ENCODE assay signal across 17 cellular contexts in genomic region chr16:49454426-49455180, GRCh38.
DNase-seq lines count a peak whose midpoint lies in the region; ATAC-seq and TF ChIP-seq lines count a peak whose summit lies in the region.
"Had no signal": no experiment of that assay in that cellular context is flagged by ENCODE, and none has a peak within 500 bp of the region (broad histone marks: within the 10 kb centered on the region; RNA-seq: fewer than 3 reads in every experiment).

No MANE protein-coding gene starts in this region.

- no peak overlapping the region for H2BK12ac ChIP-seq in H9 (ENCODE audit: insufficient read length, low read depth, low read length)

- H2BK20ac ChIP-seq in H9 (ENCODE audit: low read depth, low read length, poor library complexity, severe bottlenecking): no peak overlapping the region

- DNase-seq in DND-41 (no peak), H9 (peak; percentile 16), coronary artery (ENCODE audit: low spot score) (peak; percentile 38), omental fat pad (ENCODE audit: low spot score) (peak; percentile 8), T-helper 1 cell (no peak), NCI-H446 (lab: John Stamatoyannopoulos, UW) (no peak)
- DNase-seq in stimulated activated naive CD8-positive, alpha-beta T cell treated with anti-CD3 and anti-CD28 coated beads, Interleukin-15, Interleukin-2, amounts not matched to agents 100 U/mL and 50 U/mL, for 24 hours: no peak
- DNase-seq: CD4-positive, CD25-positive, alpha-beta regulatory T cell; KBM-7; NCI-H1436; NCI-H2029 treated with DMSO at 0.1 percent for 48 hours; NCI-H510A; NCI-H774 had no signal

- H3K9me3 ChIP-seq in DND-41 (ENCODE audit: insufficient read depth, low read length, severe bottlenecking): no peaks in the 10 kb centered on the region
- H3K9me3 ChIP-seq in H9 (ENCODE audit: control insufficient read depth, low read depth, low read length): no peaks in the 10 kb centered on the region

- no peak overlapping the region for H2AK5ac ChIP-seq in H9 (ENCODE audit: insufficient read length, low read length)

- H3K27ac ChIP-seq in DND-41 (ENCODE audit: low read length): peak overlapping the region; percentile 69; the same call in 1 of the 2 replicates
- no peak overlapping the region for H3K27ac ChIP-seq in H9 (ENCODE audit: insufficient read length, low read depth, low read length)
- H3K27ac ChIP-seq in coronary artery: no peak overlapping the region

- no peak overlapping the region for H3K27ac Mint-ChIP-seq in H9
- H3K27ac Mint-ChIP-seq: CD4-positive, CD25-positive, alpha-beta regulatory T cell had no signal

- no peak overlapping the region for H4K8ac ChIP-seq in H9 (replicated peaks; ENCODE audit: insufficient read length, low read depth, low read length)

- no peak for TF ChIP-seq CTCF in DND-41 (IDR thresholded peaks at IDR 0.05; ENCODE audit: borderline replicate concordance, extremely low read depth, low read length, poor library complexity, severe bottlenecking)
- no peak for TF ChIP-seq CTCF in H9 (conservative IDR thresholded peaks at IDR 0.05)
- TF ChIP-seq CTCF in coronary artery (IDR thresholded peaks at IDR 0.05): no peak
- TF ChIP-seq CTCF in omental fat pad (IDR thresholded peaks at IDR 0.05): no peak

- H3K79me1 ChIP-seq in H9 (ENCODE audit: insufficient read depth, low read depth, low read length, poor library complexity, severe bottlenecking): no peaks in the 10 kb centered on the region

- no peaks in the 10 kb centered on the region for H3K79me2 ChIP-seq in DND-41 (ENCODE audit: insufficient read depth, low read length)
- H3K79me2 ChIP-seq in H9 (ENCODE audit: insufficient read depth, low read length): no peaks in the 10 kb centered on the region

- no peak overlapping the region for H2BK120ac ChIP-seq in H9 (ENCODE audit: low read depth, low read length, poor library complexity, severe bottlenecking)

- no peak overlapping the region for H3K56ac ChIP-seq in H9 (ENCODE audit: insufficient read length, low read depth, low read length)

- H3K14ac ChIP-seq in H9 (ENCODE audit: insufficient read depth, low read length): no peak overlapping the region

- H4K20me1 ChIP-seq in DND-41 (ENCODE audit: insufficient read depth, low read length) (no peaks in the 10 kb centered on the region), H9 (ENCODE audit: control insufficient read depth, insufficient read depth, insufficient read length) (no peaks in the 10 kb centered on the region)

- no peak overlapping the region for H3K18ac ChIP-seq in H9 (ENCODE audit: insufficient read length, low read depth, low read length)

- H3K36me3 Mint-ChIP-seq in H9 (ENCODE audit: insufficient read depth in 1 of 3, low read depth in 3 of 3): peaks cover 0 to 5% (median 0%) of the 10 kb centered on the region in 3 experiments; a peak in 2 of 7 replicates
- H3K36me3 Mint-ChIP-seq: CD4-positive, CD25-positive, alpha-beta regulatory T cell had no signal

- no peak overlapping the region for H4K5ac ChIP-seq in H9 (ENCODE audit: insufficient read length, low read depth, low read length)

- H3K4me3 ChIP-seq in DND-41 (ENCODE audit: low read depth in 1 of 2, low read length in 2 of 2): no peak overlapping the region
- H3K4me3 ChIP-seq in coronary artery: no peak overlapping the region

- H3K23me2 ChIP-seq in H9 (ENCODE audit: insufficient read length, low read depth, low read length, poor library complexity, severe bottlenecking): no peaks in the 10 kb centered on the region

- no peaks in the 10 kb centered on the region for H3K27me3 ChIP-seq in DND-41 (ENCODE audit: insufficient read depth, low read length, poor library complexity)
- H3K27me3 ChIP-seq in H9 (ENCODE audit: insufficient read depth, low read length): no peaks in the 10 kb centered on the region

- H3K4me2 ChIP-seq in DND-41 (ENCODE audit: insufficient read depth, low read length): no peak overlapping the region
- no peak overlapping the region for H3K4me2 ChIP-seq in H9 (ENCODE audit: insufficient read depth, insufficient read length, low read length)

- no CpG with 5 or more reads among the region's 12 CpGs for WGBS in H9 (ENCODE audit: extremely low coverage, insufficient read length, low lambda C conversion rate)

- ATAC-seq in DND-41 (ENCODE audit: insufficient read depth, low read depth): no peak
- ATAC-seq in omental fat pad (ENCODE audit: low FRiP score): no peak
- no peak for ATAC-seq in GM21723 (IDR thresholded peaks at IDR 0.05; ENCODE audit: unreplicated experiment)
- ATAC-seq in stimulated activated naive CD8-positive, alpha-beta T cell treated with anti-CD3 and anti-CD28 coated beads, Interleukin-15, Interleukin-2, amounts not matched to agents 100 U/mL and 50 U/mL, for 24 hours: no peak
- ATAC-seq: Panc1, Right ventricle myocardium inferior had no signal

- H2AFZ ChIP-seq in DND-41 (ENCODE audit: low read depth, low read length) (no peak overlapping the region), H9 (ENCODE audit: low read length) (no peak overlapping the region)

- H3K36me3 ChIP-seq in DND-41 (ENCODE audit: insufficient read depth, low read length): no peaks in the 10 kb centered on the region

- no peak overlapping the region for H3K23ac ChIP-seq in H9 (ENCODE audit: insufficient read length, low read depth, low read length)

- H2BK15ac ChIP-seq in H9 (ENCODE audit: low read depth, low read length): no peak overlapping the region

- H3K4me1 ChIP-seq in DND-41 (ENCODE audit: insufficient read depth, low read length) (peaks cover 18% of the 10 kb centered on the region), H9 (ENCODE audit: insufficient read depth, low read length) (0 out of 2 replicates have a peak, but pooled peaks cover 8% of the 10 kb centered on the region)
- H3K4me1 ChIP-seq: Caco-2 had no signal

- H4K91ac ChIP-seq in H9 (ENCODE audit: insufficient read length, low read depth, low read length): no peak overlapping the region

- H3K9me3 Mint-ChIP-seq in H9: peaks cover 0 to 4% of the 10 kb centered on the region in 2 experiments; a peak in 2 of 5 replicates
- H3K9me3 Mint-ChIP-seq: CD4-positive, CD25-positive, alpha-beta regulatory T cell had no signal

- peaks cover 12% of the 10 kb centered on the region for H3K27me3 Mint-ChIP-seq in H9 (ENCODE audit: low read depth)

- H3K4ac ChIP-seq in H9 (ENCODE audit: low read depth, low read length): no peak overlapping the region

- H3K9ac ChIP-seq in DND-41 (ENCODE audit: low read depth, low read length) (no peak overlapping the region), H9 (ENCODE audit: extremely low read depth, insufficient read length, low read length) (no peak overlapping the region)

- no peak overlapping the region for H3T11ph ChIP-seq in H9 (ENCODE audit: low read length)

- H3K4me1 Mint-ChIP-seq in H9: peaks cover 17% of the 10 kb centered on the region in 2 experiments
- H3K4me1 Mint-ChIP-seq: CD4-positive, CD25-positive, alpha-beta regulatory T cell had no signal

- H2BK5ac ChIP-seq in H9 (ENCODE audit: insufficient read length, low read length): no peak overlapping the region

- no peak overlapping the region for H3K4me3 Mint-ChIP-seq in H9

Comparison
In these comparisons a context has a peak if more than half of its experiments do, and no peak if none do; other contexts are left out.
1. DNase-seq: peak in H9 (single experiment), coronary artery (single experiment) and omental fat pad (single experiment); none in DND-41 (single experiment), T-helper 1 cell (0 of 5), stimulated activated naive CD8-positive, alpha-beta T cell treated with anti-CD3 and anti-CD28 coated beads, Interleukin-15, Interleukin-2, amounts not matched to agents 100 U/mL and 50 U/mL, for 24 hours (single experiment) and NCI-H446 (0 of 2).